ENCODE assay signal across 9 cellular contexts in genomic region chr2:234135750-234136221, GRCh38.
A peak's percentile ranks its signal among the peaks of the same experiment; 100 is the strongest.
DNase-seq lines count a peak whose midpoint lies in the region; ATAC-seq, FAIRE-seq and TF ChIP-seq lines count a peak whose summit lies in the region.
"Had no signal": no experiment of that assay in that cellular context is flagged by ENCODE, and none has a peak within 500 bp of the region (broad histone marks: within the 10 kb centered on the region; RNA-seq: fewer than 3 reads in every experiment).

No MANE protein-coding gene starts in this region.

- H3K36me3 ChIP-seq in BE2C (no peaks in the 10 kb centered on the region), WERI-Rb-1 (no peaks in the 10 kb centered on the region), bronchial epithelial cell (ENCODE audit: control insufficient read depth, insufficient read depth, low read length) (no peaks in the 10 kb centered on the region), kidney epithelial cell (ENCODE audit: control insufficient read depth, insufficient read depth, low read length) (no peaks in the 10 kb centered on the region)
- H3K36me3 ChIP-seq: thoracic aorta had no signal

- no peak for TF ChIP-seq POLR2A in GM18505 (IDR thresholded peaks at IDR 0.05; ENCODE audit: borderline replicate concordance, extremely low read depth, insufficient read depth, insufficient read length)

- DNase-seq in BE2C: peak; percentile 82
- DNase-seq in NCI-H2107 (lab: John Stamatoyannopoulos, UW): peak; percentile 67
- DNase-seq in WERI-Rb-1: peak; percentile 81
- peak; percentile 62 for DNase-seq in bronchial epithelial cell (ENCODE audit: low read depth)
- DNase-seq in kidney epithelial cell (ENCODE audit: low read depth): peak; percentile 81
- DNase-seq in stimulated activated CD4-positive, alpha-beta T cell treated with anti-CD3 and anti-CD28 coated beads, Interleukin-4, amount 100 ng/mL, for 24 hours: peak; percentile 62

- FAIRE-seq in bronchial epithelial cell (lab: Jason Lieb, UNC): peak; percentile 95

- H3K9me3 ChIP-seq in BE2C (no peaks in the 10 kb centered on the region), WERI-Rb-1 (ENCODE audit: severe bottlenecking) (no peaks in the 10 kb centered on the region)
- H3K9me3 ChIP-seq: thoracic aorta had no signal

- ATAC-seq in GM19455 (IDR thresholded peaks at IDR 0.05; ENCODE audit: unreplicated experiment): peak; percentile 68
- ATAC-seq in GM18505 (IDR thresholded peaks at IDR 0.05; ENCODE audit: unreplicated experiment): no peak

- H3K4me1 ChIP-seq in BE2C: peaks cover 6% of the 10 kb centered on the region

- H3K4me3 ChIP-seq in BE2C (ENCODE audit: low read depth, low read length): no peak overlapping the region
- no peak overlapping the region for H3K4me3 ChIP-seq in WERI-Rb-1 (ENCODE audit: low read depth, low read length)
- no peak overlapping the region for H3K4me3 ChIP-seq in bronchial epithelial cell (ENCODE audit: low read depth, low read length)
- no peak overlapping the region for H3K4me3 ChIP-seq in kidney epithelial cell (ENCODE audit: low read depth, low read length)
- H3K4me3 ChIP-seq: thoracic aorta had no signal

- TF ChIP-seq CTCF in BE2C (IDR thresholded peaks at IDR 0.05; ENCODE audit: low read depth, low read length): peak; percentile 91
- TF ChIP-seq CTCF in WERI-Rb-1 (IDR thresholded peaks at IDR 0.05; ENCODE audit: low read depth, low read length): peak; percentile 79
- TF ChIP-seq CTCF in bronchial epithelial cell (IDR thresholded peaks at IDR 0.05; ENCODE audit: insufficient read depth, low read length, severe bottlenecking): peak; percentile 84
- peak; percentile 80 for TF ChIP-seq CTCF in kidney epithelial cell (IDR thresholded peaks at IDR 0.05; ENCODE audit: insufficient read depth, low read length, poor library complexity, severe bottlenecking)

- no peaks in the 10 kb centered on the region for H3K27me3 ChIP-seq in BE2C
- no peaks in the 10 kb centered on the region for H3K27me3 ChIP-seq in WERI-Rb-1 (ENCODE audit: insufficient read depth, low read depth, severe bottlenecking)
- no peaks in the 10 kb centered on the region for H3K27me3 ChIP-seq in bronchial epithelial cell (ENCODE audit: control insufficient read depth, insufficient read depth, low read length)
- no peaks in the 10 kb centered on the region for H3K27me3 ChIP-seq in kidney epithelial cell (ENCODE audit: control insufficient read depth, insufficient read depth, low read length)

- H3K27ac ChIP-seq in WERI-Rb-1: no peak overlapping the region
- H3K27ac ChIP-seq: thoracic aorta had no signal
